2 cellular contexts compared by ENCODE assay signal in genomic region chr2:44369392-44369791, GRCh38.
TF ChIP-seq lines count a peak whose summit lies in the region.

No MANE protein-coding gene starts in this region.

TF ChIP-seq in A549, 52 proteins besides CTCF, POLR2A, EP300 and RAD21:
- TF ChIP-seq ZC3H11A (IDR thresholded peaks at IDR 0.05): no peak
- no peak for TF ChIP-seq RCOR1 (IDR thresholded peaks at IDR 0.05; ENCODE audit: low read depth, low read length)
- no peak for TF ChIP-seq ELK1 (IDR thresholded peaks at IDR 0.05; ENCODE audit: low read depth, low read length)
- no peak for TF ChIP-seq ESRRA (IDR thresholded peaks at IDR 0.05; ENCODE audit: borderline replicate concordance, low read length)
- no peak for TF ChIP-seq EHF (CRISPR knock-in tag; IDR thresholded peaks at IDR 0.05)
- no peak for TF ChIP-seq RARB (CRISPR knock-in tag; IDR thresholded peaks at IDR 0.05)
- no peak for TF ChIP-seq CEBPB (IDR thresholded peaks at IDR 0.05)
- TF ChIP-seq MAZ (IDR thresholded peaks at IDR 0.05; ENCODE audit: borderline replicate concordance, low read depth, low read length): no peak
- no peak for TF ChIP-seq MAFK (IDR thresholded peaks at IDR 0.05; ENCODE audit: partially characterized antibody)
- no peak for TF ChIP-seq HOXA7 (CRISPR knock-in tag; IDR thresholded peaks at IDR 0.05)
- no peak for TF ChIP-seq USF2 (IDR thresholded peaks at IDR 0.05)
- TF ChIP-seq CBX8 (IDR thresholded peaks at IDR 0.05): no peak
- TF ChIP-seq, protein P1, sequence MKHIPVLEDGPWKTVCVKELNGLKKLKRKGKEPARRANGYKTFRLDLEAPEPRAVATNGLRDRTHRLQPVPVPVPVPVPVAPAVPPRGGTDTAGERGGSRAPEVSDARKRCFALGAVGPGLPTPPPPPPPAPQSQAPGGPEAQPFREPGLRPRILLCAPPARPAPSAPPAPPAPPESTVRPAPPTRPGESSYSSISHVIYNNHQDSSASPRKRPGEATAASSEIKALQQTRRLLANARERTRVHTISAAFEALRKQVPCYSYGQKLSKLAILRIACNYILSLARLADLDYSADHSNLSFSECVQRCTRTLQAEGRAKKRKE (CRISPR knock-in tag; IDR thresholded peaks at IDR 0.05; ENCODE audit: low read depth): no peak
- TF ChIP-seq POLR2AphosphoS2 (conservative IDR thresholded peaks at IDR 0.05; ENCODE audit: low read length): no peak
- no peak for TF ChIP-seq SMC3 (IDR thresholded peaks at IDR 0.05)
- no peak for TF ChIP-seq HEYL (CRISPR knock-in tag; IDR thresholded peaks at IDR 0.05)
- TF ChIP-seq RFX5 (IDR thresholded peaks at IDR 0.05): no peak
- no peak for TF ChIP-seq KDM1A (IDR thresholded peaks at IDR 0.05; ENCODE audit: low read depth)

TF ChIP-seq in GM12878, 131 proteins besides CTCF, POLR2A, EP300 and RAD21:
- TF ChIP-seq NBN (IDR thresholded peaks at IDR 0.05) (no peak), KAT2A (conservative IDR thresholded peaks at IDR 0.05; ENCODE audit: control insufficient read depth, low read depth, low read length) (no peak), PML (IDR thresholded peaks at IDR 0.05; ENCODE audit: low read length) (no peak), NKRF (conservative IDR thresholded peaks at IDR 0.05) (no peak), MYC (IDR thresholded peaks at IDR 0.05; ENCODE audit: insufficient read depth, insufficient read length, insufficient replicate concordance, low read length, severe bottlenecking) (no peak), CHD1 (IDR thresholded peaks at IDR 0.05; ENCODE audit: low read depth, low read length) (no peak), JUNB (IDR thresholded peaks at IDR 0.05) (no peak), RCOR1 (conservative IDR thresholded peaks at IDR 0.05; ENCODE audit: low read depth, low read length) (no peak), GATAD2B (conservative IDR thresholded peaks at IDR 0.05; ENCODE audit: low read depth) (no peak), USF1 (IDR thresholded peaks at IDR 0.05; ENCODE audit: borderline replicate concordance, extremely low read length, insufficient read depth, low read depth, low read length) (no peak), HDGF (IDR thresholded peaks at IDR 0.05) (no peak), STAT1 (conservative IDR thresholded peaks at IDR 0.05) (no peak), SMC3 (IDR thresholded peaks at IDR 0.05; ENCODE audit: borderline replicate concordance, low read length) (no peak)
